Comparison of ENCODE assay signal across 16 cellular contexts in genomic region chr2:8243748-8244147, GRCh38.
"Had no signal": no experiment of that assay in that cellular context is flagged by ENCODE, and none has a peak within 500 bp of the region (broad histone marks: within the 10 kb centered on the region; RNA-seq: fewer than 3 reads in every experiment).

No MANE protein-coding gene starts in this region.

- H3K9me3 ChIP-seq: esophagus muscularis mucosa, gastrocnemius medialis, thyroid gland, upper lobe of left lung, uterus had no signal

- H3K36me3 ChIP-seq: esophagus muscularis mucosa, gastrocnemius medialis, right atrium auricular region, thyroid gland, upper lobe of left lung, uterus had no signal

- H3K27ac Mint-ChIP-seq: naive thymus-derived CD4-positive, alpha-beta T cell; nephron progenitor cell had no signal

- ATAC-seq: gastrocnemius medialis; naive thymus-derived CD4-positive, alpha-beta T cell had no signal

- H3K4me1 ChIP-seq: thyroid gland, uterus had no signal

- H3K4me3 Mint-ChIP-seq: naive thymus-derived CD4-positive, alpha-beta T cell; nephron progenitor cell had no signal

- H3K27me3 ChIP-seq: esophagus muscularis mucosa, gastrocnemius medialis, right atrium auricular region, thyroid gland, upper lobe of left lung, uterus had no signal

- H3K27me3 Mint-ChIP-seq: naive thymus-derived CD4-positive, alpha-beta T cell had no signal

- H3K27ac ChIP-seq: esophagus muscularis mucosa, gastrocnemius medialis, right atrium auricular region, thyroid gland, upper lobe of left lung, uterus had no signal

- FAIRE-seq: endometrium, small intestine had no signal

- DNase-seq: cortex of kidney; effector memory CD4-positive, alpha-beta T cell; gastrocnemius medialis; islet precursor cell; mammary epithelial cell; naive thymus-derived CD4-positive, alpha-beta T cell; nephron progenitor cell; small intestine; stimulated activated CD4-positive, alpha-beta T cell treated with anti-CD3 and anti-CD28 coated beads, Interleukin-12 subunit alpha, Interleukin-12 subunit beta, amount 100 ng/mL, for 4 hours; stimulated activated naive CD4-positive, alpha-beta T cell treated with Interleukin-2 at 50 U/mL for 16 hours; thyroid gland; uterus had no signal

- H3K4me3 ChIP-seq: esophagus muscularis mucosa, gastrocnemius medialis, right atrium auricular region, thyroid gland, upper lobe of left lung, uterus had no signal
